ENCODE assay signal across 8 cellular contexts in genomic region chr10:132306951-132307751, GRCh38. TPM values are rescaled to one million over a fixed set of nuclear protein-coding genes. Genes with fewer than 3 reads are reported as not detected.
DNase-seq lines count a peak whose midpoint lies in the region; ATAC-seq and TF ChIP-seq lines count a peak whose summit lies in the region.

No MANE protein-coding gene starts in this region.

- no peaks in the 10 kb centered on the region for H4K20me1 ChIP-seq in SK-N-SH (ENCODE audit: insufficient read depth)

- POLR2A ChIA-PET in SK-N-SH (lab: Yijun Ruan, JAX) = interaction anchor here (1.0 kb wide), 1 partner anchor 41 kb away, joined by 3 read pairs; no protein-coding TSS in a partner anchor

- DNase-seq in SK-N-SH = peak; percentile 83
- DNase-seq in T-helper 2 cell treated with Interferon-gamma antibody and Interleukin-4, amounts not matched to agents 5 μg/mL and 100 μg/mL, for 36 hours (ENCODE audit: low spot score) = no peak
- DNase-seq in breast epithelium (ENCODE audit: low spot score in 2 of 2) = peak; percentile 45 to 65
- peak; percentile 92 for DNase-seq in left kidney (ENCODE audit: low read depth, low spot score)
- DNase-seq in stimulated activated CD8-positive, alpha-beta memory T cell treated with anti-CD3 and anti-CD28 coated beads, Interleukin-12 subunit alpha, Interleukin-12 subunit beta, amount 100 ng/mL, for 4 hours (ENCODE audit: low read depth) = peak; percentile 24
- DNase-seq in hepatic stellate cell (ENCODE audit: low spot score) = no peak

- H3K27ac Mint-ChIP-seq in T-helper 2 cell treated with Interferon-gamma antibody and Interleukin-4, amounts not matched to agents 5 μg/mL and 100 μg/mL, for 36 hours = peak overlapping the region; percentile 45

- H3K36me3 Mint-ChIP-seq in T-helper 2 cell treated with Interferon-gamma antibody and Interleukin-4, amounts not matched to agents 5 μg/mL and 100 μg/mL, for 36 hours (ENCODE audit: low read depth) = no peaks in the 10 kb centered on the region

- H3K27me3 ChIP-seq in SK-N-SH (ENCODE audit: insufficient read depth) = no peaks in the 10 kb centered on the region
- H3K27me3 ChIP-seq in breast epithelium = no peaks in the 10 kb centered on the region

- peaks cover 0 to 4% of the 10 kb centered on the region in 2 experiments for H3K36me3 ChIP-seq in SK-N-SH (replicated peaks in 1 of 2; ENCODE audit: control insufficient read depth in 1 of 2, insufficient read depth in 2 of 2, low read length in 1 of 2)
- no peaks in the 10 kb centered on the region for H3K36me3 ChIP-seq in breast epithelium

- H3K4me3 Mint-ChIP-seq in T-helper 2 cell treated with Interferon-gamma antibody and Interleukin-4, amounts not matched to agents 5 μg/mL and 100 μg/mL, for 36 hours = peak overlapping the region; percentile 86

- H3K9me3 ChIP-seq in SK-N-SH (no peaks in the 10 kb centered on the region), breast epithelium (no peaks in the 10 kb centered on the region)

- intact Hi-C loops in breast epithelium (cut with DNase I; ENCODE audit: low total_unique reads) = no loop called here

- no peak for TF ChIP-seq CTCF in SK-N-SH (IDR thresholded peaks at IDR 0.05)
- peak in 1 of 3 donors; percentile 20 for TF ChIP-seq CTCF in breast epithelium (IDR thresholded peaks at IDR 0.05)

- no peak for TF ChIP-seq EP300 in SK-N-SH (IDR thresholded peaks at IDR 0.05; ENCODE audit: borderline replicate concordance in 1 of 2, low read depth in 1 of 2, low read length in 1 of 2)

- H3K9me2 ChIP-seq in SK-N-SH = no peaks in the 10 kb centered on the region

- H3K4me2 ChIP-seq in SK-N-SH = peak overlapping the region; percentile 89

- 0 out of 2 replicates have a peak, but pooled peaks cover 5% of the 10 kb centered on the region for H3K79me2 ChIP-seq in SK-N-SH (ENCODE audit: insufficient read depth)

- peaks cover 34% of the 10 kb centered on the region for H3K27me3 Mint-ChIP-seq in T-helper 2 cell treated with Interferon-gamma antibody and Interleukin-4, amounts not matched to agents 5 μg/mL and 100 μg/mL, for 36 hours (ENCODE audit: low read depth)

- H3K9me3 Mint-ChIP-seq in T-helper 2 cell treated with Interferon-gamma antibody and Interleukin-4, amounts not matched to agents 5 μg/mL and 100 μg/mL, for 36 hours = no peaks in the 10 kb centered on the region

- TF ChIP-seq RAD21 in SK-N-SH (IDR thresholded peaks at IDR 0.05; ENCODE audit: low read length) = peak; percentile 43

- peaks cover 3% of the 10 kb centered on the region for H3K4me1 Mint-ChIP-seq in T-helper 2 cell treated with Interferon-gamma antibody and Interleukin-4, amounts not matched to agents 5 μg/mL and 100 μg/mL, for 36 hours (ENCODE audit: low read depth)

- peak overlapping the region; percentile 65 for H2AFZ ChIP-seq in SK-N-SH (ENCODE audit: low read depth)

- WGBS in SK-N-SH (ENCODE audit: low lambda C conversion rate) = 3% methylated on average over 12 of the region's 94 CpGs

- H3K4me3 ChIP-seq in SK-N-SH (ENCODE audit: low read depth in 2 of 2, low read length in 1 of 2) = peak overlapping the region; percentile 65 to 66
- peak overlapping the region; percentile 61 to 97 (median 85) for H3K4me3 ChIP-seq in breast epithelium

- H3K27ac ChIP-seq in SK-N-SH (ENCODE audit: low read depth in 2 of 2, low read length in 1 of 2) = peak overlapping the region in 1 of 2 experiments; percentile 60; a peak in 2 of 4 replicates
- H3K27ac ChIP-seq in breast epithelium = no peak overlapping the region

- CTCF ChIA-PET in SK-N-SH (lab: Yijun Ruan, JAX) = interaction anchor here (1.0 kb wide), 1 partner anchor 9 kb away, joined by 5 read pairs; no protein-coding TSS in a partner anchor

- no peaks in the 10 kb centered on the region for H3F3A ChIP-seq in SK-N-SH (replicated peaks; ENCODE audit: insufficient read depth)

- H3K4me1 ChIP-seq in SK-N-SH (ENCODE audit: control insufficient read depth in 1 of 2, insufficient read depth in 2 of 2, low read depth in 1 of 2, low read length in 1 of 2) = peaks cover 0 to 26% of the 10 kb centered on the region in 2 experiments; a peak in 1 of 4 replicates
- peaks cover 0 to 4% of the 10 kb centered on the region in 2 donors for H3K4me1 ChIP-seq in breast epithelium

- no peak for TF ChIP-seq POLR2A in breast epithelium (IDR thresholded peaks at IDR 0.05)

- peak overlapping the region; percentile 21; the same call in 1 of the 2 replicates for H3K9ac ChIP-seq in SK-N-SH

- ATAC-seq in SK-N-SH treated with all-trans-retinoic acid at 6 μM for 48 hours (no peak; the same call in 2 of the 3 replicates), HG03159 (IDR thresholded peaks at IDR 0.05; ENCODE audit: unreplicated experiment) (peak; percentile 16)

TF ChIP-seq in SK-N-SH, 30 proteins besides CTCF, POLR2A, EP300 and RAD21:
- TF ChIP-seq GATA2 (CRISPR knock-in tag; IDR thresholded peaks at IDR 0.05) (peak; percentile 32; the same call in 1 of the 2 replicates), MAX (IDR thresholded peaks at IDR 0.05; ENCODE audit: low read depth) (peak; percentile 34; the same call in 1 of the 2 replicates), FOSL2 (IDR thresholded peaks at IDR 0.05; ENCODE audit: borderline replicate concordance, low read depth) (no peak), SMC3 (IDR thresholded peaks at IDR 0.05; ENCODE audit: low read depth, low read length) (peak; percentile 28; the same call in 1 of the 2 replicates), TAF1 (IDR thresholded peaks at IDR 0.05; ENCODE audit: borderline replicate concordance, low read depth, low read length) (no peak), NFIC (IDR thresholded peaks at IDR 0.05; ENCODE audit: borderline replicate concordance) (no peak), MXI1 (IDR thresholded peaks at IDR 0.05; ENCODE audit: low read depth, low read length) (peak; percentile 97), RCOR1 (IDR thresholded peaks at IDR 0.05; ENCODE audit: low read length) (no peak)

TF ChIP-seq in SK-N-SH treated with all-trans-retinoic acid at 6 μM for 48 hours, 23 proteins besides CTCF, POLR2A, EP300 and RAD21:
- TF ChIP-seq CREB5 (CRISPR knock-in tag; IDR thresholded peaks at IDR 0.05; ENCODE audit: low read depth) (no peak), ESRRG (CRISPR knock-in tag; IDR thresholded peaks at IDR 0.05) (no peak), TCF4 (CRISPR knock-in tag; IDR thresholded peaks at IDR 0.05; ENCODE audit: borderline replicate concordance) (no peak), ZNF565 (CRISPR knock-in tag; conservative IDR thresholded peaks at IDR 0.05; ENCODE audit: low read depth) (no peak), PATZ1 (CRISPR knock-in tag; IDR thresholded peaks at IDR 0.05; ENCODE audit: borderline replicate concordance) (no peak), PPARA (CRISPR knock-in tag; IDR thresholded peaks at IDR 0.05; ENCODE audit: borderline replicate concordance) (no peak)

RNA-seq across cellular contexts. Expression of gene STK32C, which starts 0.6 kb away (rescaled TPM):
- 27.0 and 27.8 TPM in 2 replicates for polyA plus RNA-seq in SK-N-SH (2012; rRNA removed)
- 20.1 and 23.8 TPM in 2 replicates for polyA plus RNA-seq in SK-N-SH (2012; cell fraction: cytosol; rRNA removed)
- polyA plus RNA-seq in SK-N-SH (2012; cell fraction: nucleus; rRNA removed) = 21.1 and 30.0 TPM in 2 replicates
- 10 to 100 TPM in 2 of 3 donors, 1 to 10 TPM in 1; 5.6 to 12.8 (median 11.7) TPM for total RNA-seq in breast epithelium

RNA-seq across cellular contexts. Expression of gene LRRC27, which starts 24.8 kb away (rescaled TPM):
- polyA plus RNA-seq in SK-N-SH (2012; rRNA removed) = 10.0 and 11.2 TPM in 2 replicates
- polyA plus RNA-seq in SK-N-SH (2012; cell fraction: cytosol; rRNA removed) = 7.4 and 7.6 TPM in 2 replicates
- polyA plus RNA-seq in SK-N-SH (2012; cell fraction: nucleus; rRNA removed) = 44.8 and 57.8 TPM in 2 replicates
- total RNA-seq in breast epithelium = 10 to 100 TPM in 1 of 3 donors, 1 to 10 TPM in 2; 6.2 to 19.3 (median 8.2) TPM

Comparison
In these comparisons a context has a peak if more than half of its experiments do, and no peak if none do; other contexts are left out.
1. DNase-seq: peak in SK-N-SH (single experiment), breast epithelium (2 of 2), left kidney (single experiment) and stimulated activated CD8-positive, alpha-beta memory T cell treated with anti-CD3 and anti-CD28 coated beads, Interleukin-12 subunit alpha, Interleukin-12 subunit beta, amount 100 ng/mL, for 4 hours (single experiment); none in T-helper 2 cell treated with Interferon-gamma antibody and Interleukin-4, amounts not matched to agents 5 μg/mL and 100 μg/mL, for 36 hours (single experiment) and hepatic stellate cell (single experiment).